ENCODE assay signal across 12 cellular contexts in the genomic region with DNA sequence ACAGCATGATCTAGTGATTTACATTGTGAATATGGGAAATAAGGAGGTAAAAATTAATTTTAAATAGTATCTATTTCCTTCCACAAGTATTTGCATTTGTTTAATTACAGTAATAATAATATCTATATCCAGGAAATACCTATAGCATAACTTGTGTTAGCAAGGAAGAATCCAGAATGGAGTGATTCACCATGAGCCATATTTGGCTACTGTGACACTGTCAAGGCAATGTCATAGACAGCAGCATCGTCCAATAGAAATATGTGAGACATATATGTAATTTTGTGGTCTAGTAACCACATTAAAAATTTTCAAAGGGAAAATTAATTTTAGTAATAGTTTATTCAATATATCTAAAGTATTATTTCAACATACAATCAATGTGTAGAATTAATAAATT. TPM values are rescaled to one million over a fixed set of nuclear protein-coding genes. Genes with fewer than 3 reads are reported as not detected.
DNase-seq lines count a peak whose midpoint lies in the region; ATAC-seq, FAIRE-seq and TF ChIP-seq lines count a peak whose summit lies in the region.
"Had no signal": no experiment of that assay in that cellular context is flagged by ENCODE, and none has a peak within 500 bp of the region (broad histone marks: within the 10 kb centered on the region; RNA-seq: fewer than 3 reads in every experiment).

No MANE protein-coding gene starts in this region.

- in situ Hi-C loops in K562 (cut with MboI), result no loop called here

- TF ChIP-seq EP300 in K562 (IDR thresholded peaks at IDR 0.05; ENCODE audit: low read length), result no peak

- peak; percentile 14 for DNase-seq in AG08395 (ENCODE audit: low spot score)
- peak; percentile 40 for DNase-seq in MG63
- no peak for DNase-seq in K562 (ENCODE audit: extremely low read depth in 1 of 4, low spot score in 3 of 4)
- DNase-seq in left lung, result no peak
- DNase-seq in NCI-H2227 (lab: John Stamatoyannopoulos, UW; ENCODE audit: unreplicated experiment), result no peak
- no peak for DNase-seq in stimulated activated CD4-positive, alpha-beta T cell treated with anti-CD3 and anti-CD28 coated beads, Interleukin-4, amount 100 ng/mL, for 24 hours
- DNase-seq: activated B cell treated with CpG ODN at 0.5 μM for 24 hours, BE2C, GF-D8 had no signal

- WGBS in K562 (ENCODE audit: insufficient coverage, low coverage, missing lambda C conversion rate), result 79% methylated on average over 1 of the region's 1 CpG

- TF ChIP-seq CTCF in K562 (IDR thresholded peaks at IDR 0.05 in 2 of 3, conservative IDR thresholded peaks at IDR 0.05 in 1 of 3; ENCODE audit: insufficient read depth in 2 of 3, low read depth in 1 of 3, low read length in 3 of 3), result no peak
- no peak for TF ChIP-seq CTCF in left lung (IDR thresholded peaks at IDR 0.05)

- CTCF ChIA-PET in K562 (lab: Yijun Ruan, JAX; ENCODE audit: low intra/inter-chr PET ratio), result no interaction called here

- no peak for FAIRE-seq in K562 (lab: Jason Lieb, UNC)

- H3K36me3 ChIP-seq in MG63, result peaks cover 6% of the 10 kb centered on the region
- H3K36me3 ChIP-seq in K562 (ENCODE audit: control insufficient read depth, insufficient read depth, low read length), result peaks cover 52% of the 10 kb centered on the region
- peaks cover 0 to 10% of the 10 kb centered on the region in 2 donors for H3K36me3 ChIP-seq in left lung
- H3K36me3 ChIP-seq: prostate gland had no signal

- H3K4me3 ChIP-seq in MG63 (no peak overlapping the region), K562 (no peak overlapping the region), left lung (no peak overlapping the region)
- H3K4me3 ChIP-seq: prostate gland had no signal

- H3K27me3 ChIP-seq in MG63, result no peaks in the 10 kb centered on the region
- H3K27me3 ChIP-seq in K562 (ENCODE audit: control insufficient read depth in 2 of 2, insufficient read depth in 2 of 2, low read length in 2 of 2), result no peaks in the 10 kb centered on the region
- H3K27me3 ChIP-seq in left lung, result no peaks in the 10 kb centered on the region
- H3K27me3 ChIP-seq: BE2C had no signal

- no peaks in the 10 kb centered on the region for H4K20me1 ChIP-seq in K562 (replicated peaks; ENCODE audit: control insufficient read depth, insufficient read depth, low read length)

- intact Hi-C loops in K562 (cut with micrococcal nuclease), result no loop called here
- intact Hi-C loops in left lung (cut with DNase I), result no loop called here

- no peak overlapping the region for H3K4me2 ChIP-seq in K562 (ENCODE audit: insufficient read depth, low read length)

- peaks cover 85% of the 10 kb centered on the region for H3K79me2 ChIP-seq in K562 (ENCODE audit: control insufficient read depth, insufficient read depth, low read length)

- BruUV-seq in K562 (replicated peaks; lab: Mats Ljungman, UMichigan), result no TSS peak

- H3K4me1 ChIP-seq in K562 (replicated peaks in 1 of 2; ENCODE audit: control insufficient read depth in 2 of 2, insufficient read depth in 2 of 2, low read length in 2 of 2) (peaks cover 4 to 19% of the 10 kb centered on the region in 2 experiments; a peak in 4 of 5 replicates), left lung (peaks cover 15 to 36% of the 10 kb centered on the region in 2 donors)
- H3K4me1 ChIP-seq: BE2C had no signal

- H3K27ac ChIP-seq in K562 (ENCODE audit: extremely low read depth, low read depth, low read length) (peak overlapping the region; percentile 63; the same call in 1 of the 3 replicates), left lung (peak overlapping the region; percentile 71 to 72)
- H3K27ac ChIP-seq: prostate gland had no signal

- H3K9ac ChIP-seq in K562 (ENCODE audit: insufficient read depth in 1 of 2, low read depth in 2 of 2, low read length in 2 of 2), result no peak overlapping the region

- POLR2A ChIA-PET in K562 (lab: Yijun Ruan, JAX), result no interaction called here

- no peaks in the 10 kb centered on the region for H3K9me3 ChIP-seq in MG63
- 0 out of 2 replicates have a peak, but pooled peaks cover 2% of the 10 kb centered on the region for H3K9me3 ChIP-seq in K562 (replicated peaks; ENCODE audit: control insufficient read depth, insufficient read depth, low read depth, low read length)
- H3K9me3 ChIP-seq in left lung, result peaks cover 0 to 4% of the 10 kb centered on the region in 2 donors
- H3K9me3 ChIP-seq: BE2C, prostate gland had no signal

- H3K9me1 ChIP-seq in K562 (ENCODE audit: control insufficient read depth, insufficient read depth, low read length), result no peaks in the 10 kb centered on the region

- no peak overlapping the region for H2AFZ ChIP-seq in K562 (ENCODE audit: low read depth, low read length)

- TF ChIP-seq RAD21 in K562 (CRISPR knock-in tag; conservative IDR thresholded peaks at IDR 0.05 in 1 of 2, IDR thresholded peaks at IDR 0.05 in 1 of 2), result no peak

- ATAC-seq in K562 (no peak), left lung (no peak), GM18520 (IDR thresholded peaks at IDR 0.05; ENCODE audit: unreplicated experiment) (no peak), GM21723 (IDR thresholded peaks at IDR 0.05; ENCODE audit: unreplicated experiment) (no peak)

- no peak for TF ChIP-seq POLR2A in K562 (conservative IDR thresholded peaks at IDR 0.05)

TF ChIP-seq in K562, 482 proteins besides CTCF, POLR2A, EP300 and RAD21:
- TF ChIP-seq GTF2E2 (tag; IDR thresholded peaks at IDR 0.05) (0 out of 2 replicates have a peak, but pooled peaks have one; percentile 48), SRF (CRISPR knock-in tag; IDR thresholded peaks at IDR 0.05) (peak in 1 of 2 experiments; percentile 85; a peak in 2 of 4 replicates), FOSL1 (tag; conservative IDR thresholded peaks at IDR 0.05) (0 out of 2 replicates have a peak, but pooled peaks have one; percentile 6), ATF7 (IDR thresholded peaks at IDR 0.05) (no peak), XRCC5 (IDR thresholded peaks at IDR 0.05; ENCODE audit: low read depth, low read length) (no peak), CCAR2 (IDR thresholded peaks at IDR 0.05; ENCODE audit: low read depth, low read length) (no peak), SOX6 (IDR thresholded peaks at IDR 0.05) (no peak), FOXJ2 (tag; IDR thresholded peaks at IDR 0.05) (no peak), NFATC3 (IDR thresholded peaks at IDR 0.05) (no peak), POLR2H (tag; IDR thresholded peaks at IDR 0.05; ENCODE audit: low read depth) (0 out of 2 replicates have a peak, but pooled peaks have one; percentile 32), TBL1XR1 (IDR thresholded peaks at IDR 0.05; ENCODE audit: low read length in 2 of 2) (no peak)

RNA-seq across cellular contexts. Expression of gene CNST, which starts 22.1 kb away (rescaled TPM):
- total RNA-seq in MG63 (2014; rRNA removed; shearing (Covaris generic); ENCODE audit: low replicate concordance), result 10.5 and 11.2 TPM in 2 replicates
- total RNA-seq in K562 (2011; cell fraction: chromatin; rRNA removed; ENCODE audit: low replicate concordance), result 251 and 301 TPM in 2 replicates
- 61.0 and 78.0 TPM in 2 replicates for total RNA-seq in K562 (2011; cell fraction: nucleolus; rRNA removed)
- 82.1 and 87.6 TPM in 2 replicates for total RNA-seq in K562 (2011; cell fraction: nucleoplasm; rRNA removed)
- total RNA-seq in K562 (2014; rRNA removed) (23.9 and 25.2 TPM in 2 replicates), K562 (2014; rRNA removed; fragmentation: Illumina TruSeq; extraction: Trizol) (39.1 and 46.1 TPM in 2 replicates), K562 (2015; rRNA removed; fragmentation: Illumina TruSeq; extraction: Trizol) (29.9 and 31.1 TPM in 2 replicates), K562 (2021) (45.5 and 55.3 TPM in 2 replicates), left lung (10 to 100 TPM; 20.3 to 24.0 TPM)
- polyA plus RNA-seq in K562 (2011; rRNA removed) (41.4 and 43.9 TPM in 2 replicates), K562 (2014; fragmentation: Illumina TruSeq; extraction: Trizol) (30.1 and 30.8 TPM in 2 replicates), K562 (2014; fragmentation: Nextera tagmentation; extraction: Ambion mirVana) (10 to 100 TPM; 17.0 to 22.9 TPM), K562 (2014; rRNA removed) (20.6 and 23.3 TPM in 2 replicates)
- 11.5 and 23.2 TPM in 2 replicates for polyA plus RNA-seq in K562 (2011; cell fraction: cytosol; rRNA removed)
- polyA plus RNA-seq in K562 (2011; cell fraction: nucleus; rRNA removed), result 37.1 and 53.3 TPM in 2 replicates
- polyA plus RNA-seq in K562 (2012), result 16.1 and 19.6 TPM in 2 replicates
- 210 and 261 TPM in 2 replicates for polyA minus RNA-seq in K562 (2011; rRNA and poly(A)+ RNA removed)
- 25.3 and 33.2 TPM in 2 replicates for polyA minus RNA-seq in K562 (2011; cell fraction: cytosol; rRNA and poly(A)+ RNA removed)
- polyA minus RNA-seq in K562 (2011; cell fraction: nucleus; rRNA and poly(A)+ RNA removed), result 50.6 and 123 TPM in 2 replicates

RNA-seq across cellular contexts. Expression of gene TFB2M, which starts 22.3 kb away (rescaled TPM):
- total RNA-seq in MG63 (2014; rRNA removed; shearing (Covaris generic); ENCODE audit: low replicate concordance), result 10.9 and 13.3 TPM in 2 replicates
- total RNA-seq in K562 (2011; cell fraction: chromatin; rRNA removed; ENCODE audit: low replicate concordance), result 23.8 and 25.2 TPM in 2 replicates
- 22.5 TPM in 2 replicates for total RNA-seq in K562 (2011; cell fraction: nucleolus; rRNA removed)
- 17.8 and 18.7 TPM in 2 replicates for total RNA-seq in K562 (2011; cell fraction: nucleoplasm; rRNA removed)
- total RNA-seq in K562 (2014; rRNA removed) (51.1 and 55.1 TPM in 2 replicates), K562 (2014; rRNA removed; fragmentation: Illumina TruSeq; extraction: Trizol) (72.3 and 80.2 TPM in 2 replicates), K562 (2015; rRNA removed; fragmentation: Illumina TruSeq; extraction: Trizol) (48.2 and 55.2 TPM in 2 replicates), K562 (2021) (63.0 and 63.6 TPM in 2 replicates), left lung (1 to 10 TPM; 8.8 to 9.3 TPM)
- polyA plus RNA-seq in K562 (2011; rRNA removed) (50.7 and 70.6 TPM in 2 replicates), K562 (2014; fragmentation: Illumina TruSeq; extraction: Trizol) (63.5 and 65.0 TPM in 2 replicates), K562 (2014; fragmentation: Nextera tagmentation; extraction: Ambion mirVana) (100 to 1,000 TPM; 141 to 162 TPM), K562 (2014; rRNA removed) (77.7 and 78.1 TPM in 2 replicates)
- 19.8 and 24.0 TPM in 2 replicates for polyA plus RNA-seq in K562 (2011; cell fraction: cytosol; rRNA removed)
- polyA plus RNA-seq in K562 (2011; cell fraction: nucleus; rRNA removed), result 13.3 and 16.0 TPM in 2 replicates
- 27.6 and 52.8 TPM in 2 replicates for polyA plus RNA-seq in K562 (2012)
- polyA minus RNA-seq in K562 (2011; rRNA and poly(A)+ RNA removed), result 27.1 and 29.2 TPM in 2 replicates
- 14.7 and 15.6 TPM in 2 replicates for polyA minus RNA-seq in K562 (2011; cell fraction: cytosol; rRNA and poly(A)+ RNA removed)
- polyA minus RNA-seq in K562 (2011; cell fraction: nucleus; rRNA and poly(A)+ RNA removed), result 14.9 and 19.1 TPM in 2 replicates

Comparison
In these comparisons a context has a peak if more than half of its experiments do, and no peak if none do; other contexts are left out.
1. DNase-seq: peak in AG08395 (single experiment) and MG63 (single experiment); none in K562 (0 of 4), left lung (0 of 2), NCI-H2227 (single experiment) and stimulated activated CD4-positive, alpha-beta T cell treated with anti-CD3 and anti-CD28 coated beads, Interleukin-4, amount 100 ng/mL, for 24 hours (single experiment).